In genomic region chrX:55389376-55389775, GRCh38 we compare ENCODE assay signal across 6 cellular contexts.
"Had no signal": no experiment of that assay in that cellular context is flagged by ENCODE, and none has a peak within 500 bp of the region (broad histone marks: within the 10 kb centered on the region; RNA-seq: fewer than 3 reads in every experiment).

No MANE protein-coding gene starts in this region.

- DNase-seq: GM23248, GOT3, H7, H9, HCEC 1CT, HFFc6 had no signal
